ENCODE assay signal across 6 cellular contexts in the genomic region with DNA sequence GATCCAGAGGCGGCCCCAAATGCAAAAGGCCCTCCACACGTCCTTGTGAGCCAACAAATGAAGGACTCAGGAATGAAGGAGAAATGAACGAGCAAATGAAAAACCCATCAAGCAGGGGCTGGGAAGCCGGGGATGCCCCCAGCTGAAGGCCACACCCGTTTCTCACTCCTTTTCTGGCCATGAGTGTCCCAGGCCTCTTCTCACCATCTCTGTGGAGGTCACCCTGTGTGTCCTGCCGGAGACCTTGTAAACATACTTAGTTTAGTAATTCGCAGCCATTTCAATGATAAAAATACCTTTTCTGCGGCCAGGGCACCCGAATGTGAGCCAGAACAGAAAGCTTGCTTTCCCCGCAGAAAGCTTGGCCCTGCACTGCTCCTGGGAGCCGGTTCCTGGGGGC. TPM values are rescaled to one million over a fixed set of nuclear protein-coding genes. Genes with fewer than 3 reads are reported as not detected.
"Had no signal": no experiment of that assay in that cellular context is flagged by ENCODE, and none has a peak within 500 bp of the region (broad histone marks: within the 10 kb centered on the region; RNA-seq: fewer than 3 reads in every experiment).

No MANE protein-coding gene starts in this region.

- H3K27ac Mint-ChIP-seq: GM23338 had no signal

- H3K4me1 Mint-ChIP-seq: GM23338 had no signal

- H3K9me3 Mint-ChIP-seq: GM23338, H9 had no signal

- H3K4me2 ChIP-seq: GM23338 had no signal

- H3K4me3 ChIP-seq: GM23338 had no signal

- H2AFZ ChIP-seq: GM23338 had no signal

- DNase-seq: H9, HCEC 1CT, IMR-90 had no signal

- H3K4me3 Mint-ChIP-seq: GM23338, H9 had no signal

RNA-seq across cellular contexts. Expression of a gene that starts 21.8 kb away (rescaled TPM):
- total RNA-seq: GM23338, H1, H9, HT-29, IMR-90 had no signal
